Comparison of ENCODE assay signal across 9 cellular contexts in the genomic region with DNA sequence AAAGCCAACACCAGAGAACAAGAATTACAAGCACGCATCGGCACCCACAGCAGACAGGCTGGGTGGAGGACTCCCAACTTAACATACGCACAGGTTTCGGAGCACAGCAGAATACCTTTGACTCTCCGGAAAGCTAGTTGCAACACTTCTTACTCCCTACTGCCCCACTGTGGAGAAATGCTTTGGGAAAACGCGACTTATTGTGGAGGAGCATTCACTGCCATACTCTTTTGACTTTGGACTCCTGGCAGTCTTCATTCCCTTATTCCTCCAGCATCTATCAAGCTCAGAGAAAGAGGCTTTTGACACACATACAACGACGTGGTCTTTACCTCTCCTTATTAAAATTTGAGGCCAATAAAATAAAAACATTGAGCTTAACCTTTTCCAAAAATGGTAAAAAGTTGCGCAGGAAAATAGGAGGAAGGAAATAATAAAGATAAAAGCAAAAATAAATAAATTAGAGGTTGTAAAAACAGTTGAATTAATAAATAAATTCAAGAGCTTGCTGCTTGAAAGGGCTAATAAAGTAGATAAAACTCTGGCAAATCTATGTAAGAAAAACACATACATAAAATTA. TPM values are rescaled to one million over a fixed set of nuclear protein-coding genes. Genes with fewer than 3 reads are reported as not detected.
DNase-seq lines count a peak whose midpoint lies in the region; ATAC-seq and TF ChIP-seq lines count a peak whose summit lies in the region.
"Had no signal": no experiment of that assay in that cellular context is flagged by ENCODE, and none has a peak within 500 bp of the region (broad histone marks: within the 10 kb centered on the region; RNA-seq: fewer than 3 reads in every experiment).

No MANE protein-coding gene starts in this region.

- H3K9me3 Mint-ChIP-seq in glutamatergic neuron (ENCODE audit: unreplicated experiment) = no peaks in the 10 kb centered on the region
- H3K9me3 Mint-ChIP-seq: activated naive CD4-positive, alpha-beta T cell treated with anti-CD3 and anti-CD28 coated beads, Interleukin-2, amount 50 U/mL, for 24 hours had no signal

- DNase-seq in NCI-H2171 treated with DMSO at 0.1 percent for 48 hours (lab: John Stamatoyannopoulos, UW) = peak; percentile 28
- DNase-seq in NCI-H2171 (lab: John Stamatoyannopoulos, UW) = no peak
- peak; percentile 2 for DNase-seq in activated naive CD4-positive, alpha-beta T cell treated with Interleukin-2 at 50 U/mL for 16 hours
- DNase-seq in glutamatergic neuron = peak; percentile 31
- DNase-seq in prostate gland (ENCODE audit: low spot score) = peak; percentile 32
- DNase-seq in GM19240 (ENCODE audit: insufficient read length, low spot score) = no peak

- no peak overlapping the region for H3K4me2 ChIP-seq in Loucy (ENCODE audit: low read depth, low read length, poor library complexity, severe bottlenecking)

- intact Hi-C loops in prostate gland (cut with DNase I) = loop anchor here (5.0 kb wide), 1 partner anchor 235 kb away; no protein-coding TSS in a partner anchor

- H3K79me2 ChIP-seq in Loucy (ENCODE audit: insufficient read depth, low read length) = no peaks in the 10 kb centered on the region

- no peaks in the 10 kb centered on the region for H3K27me3 Mint-ChIP-seq in glutamatergic neuron (ENCODE audit: unreplicated experiment)
- H3K27me3 Mint-ChIP-seq: activated naive CD4-positive, alpha-beta T cell treated with anti-CD3 and anti-CD28 coated beads, Interleukin-2, amount 50 U/mL, for 24 hours had no signal

- no peak overlapping the region for H3K4me3 ChIP-seq in Loucy (ENCODE audit: low read length, poor library complexity, severe bottlenecking)
- H3K4me3 ChIP-seq in prostate gland = no peak overlapping the region

- no peaks in the 10 kb centered on the region for H3K9me2 ChIP-seq in Loucy (replicated peaks; ENCODE audit: low read depth, low read length)

- H3F3A ChIP-seq in Loucy (ENCODE audit: low read depth) = no peaks in the 10 kb centered on the region

- no peak overlapping the region for H3K9ac ChIP-seq in Loucy (ENCODE audit: low read depth, low read length, poor library complexity, severe bottlenecking)

- ATAC-seq in GM18519 (IDR thresholded peaks at IDR 0.05; ENCODE audit: low FRiP score, unreplicated experiment) = no peak

- H3K36me3 ChIP-seq in Loucy (ENCODE audit: insufficient read depth, low read length) = no peaks in the 10 kb centered on the region
- H3K36me3 ChIP-seq in prostate gland = no peaks in the 10 kb centered on the region

- no peaks in the 10 kb centered on the region for H3K36me3 Mint-ChIP-seq in glutamatergic neuron (ENCODE audit: unreplicated experiment)
- H3K36me3 Mint-ChIP-seq: activated naive CD4-positive, alpha-beta T cell treated with anti-CD3 and anti-CD28 coated beads, Interleukin-2, amount 50 U/mL, for 24 hours had no signal

- H3K27ac ChIP-seq in prostate gland = no peak overlapping the region

- no peak overlapping the region for H3K4me3 Mint-ChIP-seq in glutamatergic neuron (ENCODE audit: unreplicated experiment)
- H3K4me3 Mint-ChIP-seq: activated naive CD4-positive, alpha-beta T cell treated with anti-CD3 and anti-CD28 coated beads, Interleukin-2, amount 50 U/mL, for 24 hours had no signal

- TF ChIP-seq POLR2A in prostate gland (IDR thresholded peaks at IDR 0.05) = no peak

- TF ChIP-seq CTCF in Loucy (conservative IDR thresholded peaks at IDR 0.05; ENCODE audit: low read length) (peak; percentile 29; the same call in 1 of the 2 replicates), glutamatergic neuron (IDR thresholded peaks at IDR 0.05; ENCODE audit: partially characterized antibody, unreplicated experiment) (no peak), prostate gland (IDR thresholded peaks at IDR 0.05) (peak in 3 of 4 experiments; percentile 31 to 37 (median 34))

- WGBS in prostate gland = 6% methylated on average over 10 of the region's 10 CpGs

- no peaks in the 10 kb centered on the region for H3K9me3 ChIP-seq in Loucy (ENCODE audit: insufficient read depth, low read depth, low read length)
- H3K9me3 ChIP-seq in prostate gland = no peaks in the 10 kb centered on the region

- H3K4me1 ChIP-seq in Loucy (ENCODE audit: insufficient read depth, low read length, poor library complexity, severe bottlenecking) (no peaks in the 10 kb centered on the region), prostate gland (replicated peaks) (no peaks in the 10 kb centered on the region)

- H4K20me1 ChIP-seq in Loucy (ENCODE audit: insufficient read depth, low read length, poor library complexity, severe bottlenecking) = no peaks in the 10 kb centered on the region

- H2AFZ ChIP-seq in Loucy (ENCODE audit: low read length) = no peak overlapping the region

- no peaks in the 10 kb centered on the region for H3K4me1 Mint-ChIP-seq in glutamatergic neuron (ENCODE audit: low read depth, unreplicated experiment)

- H3K27me3 ChIP-seq in Loucy (ENCODE audit: insufficient read depth, low read length, poor library complexity, severe bottlenecking) (no peaks in the 10 kb centered on the region), prostate gland (replicated peaks; ENCODE audit: insufficient read depth) (no peaks in the 10 kb centered on the region)

- no peak overlapping the region for H3K27ac Mint-ChIP-seq in glutamatergic neuron (ENCODE audit: unreplicated experiment)
- H3K27ac Mint-ChIP-seq: activated naive CD4-positive, alpha-beta T cell treated with anti-CD3 and anti-CD28 coated beads, Interleukin-2, amount 50 U/mL, for 24 hours had no signal

RNA-seq across cellular contexts. Expression of a gene that starts 41.4 kb away (rescaled TPM):
- total RNA-seq in glutamatergic neuron (ENCODE audit: unreplicated experiment) = 4.2 TPM
- 1 to 10 TPM; 2.7 to 5.2 TPM for total RNA-seq in prostate gland

Comparison
In these comparisons a context has a peak if more than half of its experiments do, and no peak if none do; other contexts are left out.
1. DNase-seq: peak in NCI-H2171 treated with DMSO at 0.1 percent for 48 hours (single experiment), activated naive CD4-positive, alpha-beta T cell treated with Interleukin-2 at 50 U/mL for 16 hours (single experiment), glutamatergic neuron (single experiment) and prostate gland (single experiment); none in NCI-H2171 (single experiment) and GM19240 (single experiment).